ENCODE assay signal across 1 cellular context in the genomic region with DNA sequence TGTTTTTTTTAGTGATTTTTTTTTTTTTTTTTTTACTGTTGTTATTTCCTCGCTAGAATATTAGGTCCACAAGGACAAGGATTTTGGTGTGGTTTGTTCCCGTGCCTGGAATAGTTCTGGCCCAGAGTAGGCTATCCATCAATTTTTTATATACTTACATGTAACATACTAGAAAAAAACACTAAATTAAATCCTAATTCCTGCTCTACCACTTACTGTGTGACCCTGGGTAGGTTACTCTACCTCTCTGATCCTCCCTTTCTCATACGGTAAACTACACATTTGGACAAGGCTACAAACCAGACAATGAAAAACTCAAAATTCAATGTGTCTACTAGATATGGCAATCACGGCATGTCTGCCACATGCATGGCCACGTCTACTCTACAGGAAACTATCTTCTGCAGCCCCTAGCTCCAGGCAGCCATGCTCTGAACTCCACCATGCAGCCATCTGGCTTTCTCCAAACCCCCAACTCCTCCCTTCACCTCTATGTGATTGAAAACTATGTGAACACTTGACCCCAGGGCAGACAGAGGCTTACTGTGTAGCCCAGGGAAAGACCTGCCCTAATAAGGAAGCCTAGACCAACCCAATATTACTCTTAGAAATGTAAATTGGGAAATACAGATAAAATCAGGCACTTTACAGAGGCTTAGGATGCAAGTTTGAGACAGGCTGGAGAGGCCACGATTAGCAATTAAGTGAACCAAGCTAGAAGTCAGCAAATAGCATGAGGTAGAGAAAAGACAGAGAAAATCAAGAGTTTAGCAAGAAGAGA.
A peak's percentile ranks its signal among the peaks of the same experiment; 100 is the strongest.
TF ChIP-seq lines count a peak whose summit lies in the region.

No MANE protein-coding gene starts in this region.

TF ChIP-seq in A549, 52 proteins besides CTCF, POLR2A, EP300 and RAD21:
- TF ChIP-seq RCOR1 (IDR thresholded peaks at IDR 0.05; ENCODE audit: low read depth, low read length) (no peak), HDAC2 (IDR thresholded peaks at IDR 0.05) (0 out of 2 replicates have a peak, but pooled peaks have one; percentile 23), ZFP36 (IDR thresholded peaks at IDR 0.05; ENCODE audit: borderline replicate concordance, partially characterized antibody) (peak; percentile 32), NR3C1 (IDR thresholded peaks at IDR 0.05) (no peak), TP53 (CRISPR knock-in tag; IDR thresholded peaks at IDR 0.05) (no peak), KDM1A (IDR thresholded peaks at IDR 0.05; ENCODE audit: low read depth) (no peak), CEBPB (IDR thresholded peaks at IDR 0.05) (peak in 1 of 2 experiments; percentile 5; a peak in 1 of 4 replicates), HOXB13 (CRISPR knock-in tag; IDR thresholded peaks at IDR 0.05; ENCODE audit: low read depth) (no peak)
- TF ChIP-seq, protein P1, sequence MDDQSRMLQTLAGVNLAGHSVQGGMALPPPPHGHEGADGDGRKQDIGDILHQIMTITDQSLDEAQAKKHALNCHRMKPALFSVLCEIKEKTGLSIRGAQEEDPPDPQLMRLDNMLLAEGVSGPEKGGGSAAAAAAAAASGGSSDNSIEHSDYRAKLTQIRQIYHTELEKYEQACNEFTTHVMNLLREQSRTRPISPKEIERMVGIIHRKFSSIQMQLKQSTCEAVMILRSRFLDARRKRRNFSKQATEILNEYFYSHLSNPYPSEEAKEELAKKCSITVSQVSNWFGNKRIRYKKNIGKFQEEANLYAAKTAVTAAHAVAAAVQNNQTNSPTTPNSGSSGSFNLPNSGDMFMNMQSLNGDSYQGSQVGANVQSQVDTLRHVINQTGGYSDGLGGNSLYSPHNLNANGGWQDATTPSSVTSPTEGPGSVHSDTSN (IDR thresholded peaks at IDR 0.05): no peak
